Comparison of ENCODE assay signal across 22 cellular contexts in the genomic region with DNA sequence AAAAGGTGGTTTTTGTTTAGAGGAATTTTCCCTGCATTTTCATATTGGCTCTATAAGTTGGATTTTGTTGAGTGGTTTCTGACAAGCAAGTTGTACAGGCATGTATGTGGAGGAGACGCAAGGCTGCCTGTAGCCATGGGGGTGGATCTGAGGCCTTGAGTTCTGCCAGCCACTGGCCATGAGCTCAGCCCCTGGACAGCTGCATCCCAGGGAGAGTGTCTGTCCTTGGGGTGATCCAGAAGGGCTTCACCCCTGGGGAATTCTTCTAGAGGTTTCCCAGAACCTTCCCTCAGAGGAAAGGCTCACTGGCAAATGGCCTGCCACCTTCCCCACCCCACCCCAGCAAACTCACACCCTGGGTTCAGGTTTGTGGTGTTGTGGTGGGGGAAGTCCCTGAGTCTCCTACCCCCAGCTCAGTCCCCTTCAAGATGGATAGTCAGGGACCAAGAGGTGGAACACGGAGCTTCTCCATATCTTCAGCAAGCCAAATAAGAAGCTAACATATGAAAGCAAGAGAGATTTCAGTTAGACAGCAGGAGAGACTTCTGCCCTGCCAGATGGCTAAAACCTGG. TPM values are rescaled to one million over a fixed set of nuclear protein-coding genes. Genes with fewer than 3 reads are reported as not detected.
DNase-seq lines count a peak whose midpoint lies in the region; ATAC-seq, FAIRE-seq and TF ChIP-seq lines count a peak whose summit lies in the region.
"Had no signal": no experiment of that assay in that cellular context is flagged by ENCODE, and none has a peak within 500 bp of the region (broad histone marks: within the 10 kb centered on the region; RNA-seq: fewer than 3 reads in every experiment).

No MANE protein-coding gene starts in this region.

- BruUV-seq in K562 (replicated peaks; lab: Mats Ljungman, UMichigan): no TSS peak

- no peak for TF ChIP-seq POLR2A in K562 (conservative IDR thresholded peaks at IDR 0.05)

- H3K9ac ChIP-seq in K562 (ENCODE audit: insufficient read depth in 1 of 2, low read depth in 2 of 2, low read length in 2 of 2): peak overlapping the region in 1 of 2 experiments; percentile 54; a peak in 2 of 4 replicates
- H3K9ac ChIP-seq: BLaER1 treated with 17β-estradiol and CSF1 and Interleukin-3, amounts not matched to agents 10 nM and 100 nM; GM23248 had no signal

- ATAC-seq in activated naive CD8-positive, alpha-beta T cell treated with anti-CD3 and anti-CD28 coated beads, Interleukin-2, amount 50 U/mL, for 24 hours: peak; percentile 42
- peak; percentile 33 for ATAC-seq in activated CD8-positive, alpha-beta T cell treated with anti-CD3 and anti-CD28 coated beads, Interleukin-2, amount 10 ng/mL, durations not matched to agents 7 days and 5 days
- no peak for ATAC-seq in K562
- ATAC-seq in stimulated activated effector memory CD8-positive, alpha-beta T cell treated with anti-CD3 and anti-CD28 coated beads, Interleukin-12 subunit alpha, Interleukin-12 subunit beta, amount 100 ng/mL, for 72 hours: no peak
- no peak for ATAC-seq in HG03565 (IDR thresholded peaks at IDR 0.05; ENCODE audit: unreplicated experiment)

- 19% methylated on average over 2 of the region's 2 CpGs for WGBS in K562 (ENCODE audit: insufficient coverage, low coverage, missing lambda C conversion rate)

- no peaks in the 10 kb centered on the region for H4K20me1 ChIP-seq in K562 (replicated peaks; ENCODE audit: control insufficient read depth, insufficient read depth, low read length)
- H4K20me1 ChIP-seq: BLaER1 treated with 17β-estradiol and CSF1 and Interleukin-3, amounts not matched to agents 10 nM and 100 nM had no signal

- H3K36me3 ChIP-seq in K562 (ENCODE audit: control insufficient read depth, insufficient read depth, low read length) (peaks cover 8% of the 10 kb centered on the region; the same call in 1 of the 3 replicates), SJCRH30 (no peaks in the 10 kb centered on the region)
- H3K36me3 ChIP-seq: BLaER1 treated with 17β-estradiol and CSF1 and Interleukin-3, amounts not matched to agents 10 nM and 100 nM; HAP-1 had no signal

- H3K27ac Mint-ChIP-seq in activated naive CD8-positive, alpha-beta T cell treated with anti-CD3 and anti-CD28 coated beads, Interleukin-2, amount 50 U/mL, for 24 hours: no peak overlapping the region
- no peak overlapping the region for H3K27ac Mint-ChIP-seq in activated naive CD8-positive, alpha-beta T cell treated with anti-CD3 and anti-CD28 coated beads for 36 hours
- H3K27ac Mint-ChIP-seq in activated CD8-positive, alpha-beta T cell treated with anti-CD3 and anti-CD28 coated beads, Interleukin-2, amount 10 ng/mL, durations not matched to agents 7 days and 5 days: no peak overlapping the region
- peak overlapping the region; percentile 48 for H3K27ac Mint-ChIP-seq in stimulated activated effector memory CD8-positive, alpha-beta T cell treated with anti-CD3 and anti-CD28 coated beads, Interleukin-12 subunit alpha, Interleukin-12 subunit beta, amount 100 ng/mL, for 72 hours
- H3K27ac Mint-ChIP-seq: IgD-negative memory B cell had no signal

- H2AFZ ChIP-seq in K562 (ENCODE audit: low read depth, low read length): no peak overlapping the region
- H2AFZ ChIP-seq: GM23248 had no signal

- H3K27ac ChIP-seq in K562 (ENCODE audit: extremely low read depth, low read depth, low read length) (no peak overlapping the region), SJCRH30 (no peak overlapping the region)
- H3K27ac ChIP-seq: BLaER1 treated with 17β-estradiol and CSF1 and Interleukin-3, amounts not matched to agents 10 nM and 100 nM; GM23248 had no signal

- H3K4me3 ChIP-seq in K562 (no peak overlapping the region), SJCRH30 (no peak overlapping the region)
- H3K4me3 ChIP-seq: BLaER1 treated with 17β-estradiol and CSF1 and Interleukin-3, amounts not matched to agents 10 nM and 100 nM; GM23248; HAP-1 had no signal

- peak; percentile 44 for FAIRE-seq in K562 (lab: Jason Lieb, UNC)
- FAIRE-seq: GM12891, HTR-8/SVneo had no signal

- H3K27me3 ChIP-seq in K562 (ENCODE audit: control insufficient read depth in 2 of 2, insufficient read depth in 2 of 2, low read length in 2 of 2) (no peaks in the 10 kb centered on the region), SJCRH30 (peaks cover 22% of the 10 kb centered on the region; the same call in 1 of the 2 replicates)
- H3K27me3 ChIP-seq: BLaER1 treated with 17β-estradiol and CSF1 and Interleukin-3, amounts not matched to agents 10 nM and 100 nM had no signal

- H3K36me3 Mint-ChIP-seq in activated naive CD8-positive, alpha-beta T cell treated with anti-CD3 and anti-CD28 coated beads, Interleukin-2, amount 50 U/mL, for 24 hours (ENCODE audit: low read depth): no peaks in the 10 kb centered on the region
- H3K36me3 Mint-ChIP-seq in activated naive CD8-positive, alpha-beta T cell treated with anti-CD3 and anti-CD28 coated beads for 36 hours: no peaks in the 10 kb centered on the region
- H3K36me3 Mint-ChIP-seq in activated CD8-positive, alpha-beta T cell treated with anti-CD3 and anti-CD28 coated beads, Interleukin-2, amount 10 ng/mL, durations not matched to agents 7 days and 5 days (ENCODE audit: low read depth): no peaks in the 10 kb centered on the region
- H3K36me3 Mint-ChIP-seq in stimulated activated effector memory CD8-positive, alpha-beta T cell treated with anti-CD3 and anti-CD28 coated beads, Interleukin-12 subunit alpha, Interleukin-12 subunit beta, amount 100 ng/mL, for 72 hours: no peaks in the 10 kb centered on the region
- H3K36me3 Mint-ChIP-seq: CD4-positive, CD25-positive, alpha-beta regulatory T cell; CD8-positive, alpha-beta memory T cell; IgD-negative memory B cell had no signal

- CTCF ChIA-PET in activated CD8-positive, alpha-beta T cell treated with anti-CD3 and anti-CD28 coated beads, Interleukin-2, amount 10 ng/mL, durations not matched to agents 7 days and 5 days (lab: Charles Lee): no interaction called here
- CTCF ChIA-PET in K562 (lab: Yijun Ruan, JAX; ENCODE audit: low intra/inter-chr PET ratio): no interaction called here

- no peak for TF ChIP-seq CTCF in K562 (IDR thresholded peaks at IDR 0.05 in 2 of 3, conservative IDR thresholded peaks at IDR 0.05 in 1 of 3; ENCODE audit: insufficient read depth in 2 of 3, low read depth in 1 of 3, low read length in 3 of 3)

- no peaks in the 10 kb centered on the region for H3K9me3 Mint-ChIP-seq in activated naive CD8-positive, alpha-beta T cell treated with anti-CD3 and anti-CD28 coated beads, Interleukin-2, amount 50 U/mL, for 24 hours
- no peaks in the 10 kb centered on the region for H3K9me3 Mint-ChIP-seq in activated naive CD8-positive, alpha-beta T cell treated with anti-CD3 and anti-CD28 coated beads for 36 hours
- H3K9me3 Mint-ChIP-seq in activated CD8-positive, alpha-beta T cell treated with anti-CD3 and anti-CD28 coated beads, Interleukin-2, amount 10 ng/mL, durations not matched to agents 7 days and 5 days (ENCODE audit: insufficient read depth): no peaks in the 10 kb centered on the region
- no peaks in the 10 kb centered on the region for H3K9me3 Mint-ChIP-seq in stimulated activated effector memory CD8-positive, alpha-beta T cell treated with anti-CD3 and anti-CD28 coated beads, Interleukin-12 subunit alpha, Interleukin-12 subunit beta, amount 100 ng/mL, for 72 hours
- H3K9me3 Mint-ChIP-seq: CD4-positive, CD25-positive, alpha-beta regulatory T cell; CD8-positive, alpha-beta memory T cell; IgD-negative memory B cell had no signal

- H3K4me1 ChIP-seq in K562 (replicated peaks in 1 of 2; ENCODE audit: control insufficient read depth in 2 of 2, insufficient read depth in 2 of 2, low read length in 2 of 2) (peaks cover 0 to 5% of the 10 kb centered on the region in 2 experiments; a peak in 2 of 5 replicates), SJCRH30 (no peaks in the 10 kb centered on the region)
- H3K4me1 ChIP-seq: HAP-1 had no signal

- TF ChIP-seq RAD21 in K562 (CRISPR knock-in tag; conservative IDR thresholded peaks at IDR 0.05 in 1 of 2, IDR thresholded peaks at IDR 0.05 in 1 of 2): no peak

- H3K4me1 Mint-ChIP-seq in activated naive CD8-positive, alpha-beta T cell treated with anti-CD3 and anti-CD28 coated beads, Interleukin-2, amount 50 U/mL, for 24 hours: peaks cover 2% of the 10 kb centered on the region
- H3K4me1 Mint-ChIP-seq in activated naive CD8-positive, alpha-beta T cell treated with anti-CD3 and anti-CD28 coated beads for 36 hours: peaks cover 9% of the 10 kb centered on the region
- peaks cover 16% of the 10 kb centered on the region for H3K4me1 Mint-ChIP-seq in activated CD8-positive, alpha-beta T cell treated with anti-CD3 and anti-CD28 coated beads, Interleukin-2, amount 10 ng/mL, durations not matched to agents 7 days and 5 days (ENCODE audit: low read depth)
- peaks cover 16% of the 10 kb centered on the region for H3K4me1 Mint-ChIP-seq in stimulated activated effector memory CD8-positive, alpha-beta T cell treated with anti-CD3 and anti-CD28 coated beads, Interleukin-12 subunit alpha, Interleukin-12 subunit beta, amount 100 ng/mL, for 72 hours

- H3K9me3 ChIP-seq in K562 (replicated peaks; ENCODE audit: control insufficient read depth, insufficient read depth, low read depth, low read length) (no peaks in the 10 kb centered on the region), SJCRH30 (replicated peaks) (no peaks in the 10 kb centered on the region)
- H3K9me3 ChIP-seq: BLaER1 treated with 17β-estradiol and CSF1 and Interleukin-3, amounts not matched to agents 10 nM and 100 nM; HAP-1 had no signal

- H3K4me2 ChIP-seq in K562 (ENCODE audit: insufficient read depth, low read length): no peak overlapping the region
- H3K4me2 ChIP-seq: BLaER1 treated with 17β-estradiol and CSF1 and Interleukin-3, amounts not matched to agents 10 nM and 100 nM had no signal

- H3K9me1 ChIP-seq in K562 (ENCODE audit: control insufficient read depth, insufficient read depth, low read length): no peaks in the 10 kb centered on the region

- no peaks in the 10 kb centered on the region for H3K79me2 ChIP-seq in K562 (ENCODE audit: control insufficient read depth, insufficient read depth, low read length)

- in situ Hi-C loops in K562 (cut with MboI): no loop called here

- DNase-seq in activated naive CD8-positive, alpha-beta T cell treated with anti-CD3 and anti-CD28 coated beads, Interleukin-2, amount 50 U/mL, for 24 hours: no peak
- DNase-seq in activated naive CD8-positive, alpha-beta T cell treated with anti-CD3 and anti-CD28 coated beads for 36 hours: no peak
- no peak for DNase-seq in activated CD8-positive, alpha-beta T cell treated with anti-CD3 and anti-CD28 coated beads, Interleukin-2, amount 10 ng/mL, durations not matched to agents 7 days and 5 days
- DNase-seq in K562 (ENCODE audit: extremely low read depth in 1 of 4, low spot score in 3 of 4) (no peak), SJCRH30 (no peak), activated T-cell treated with anti-CD3 and anti-CD28 coated beads for 4 hours (no peak)
- no peak for DNase-seq in stimulated activated effector memory CD8-positive, alpha-beta T cell treated with anti-CD3 and anti-CD28 coated beads, Interleukin-12 subunit alpha, Interleukin-12 subunit beta, amount 100 ng/mL, for 72 hours (ENCODE audit: low spot score in 2 of 2)
- DNase-seq: 8988T; CD4-positive, CD25-positive, alpha-beta regulatory T cell; CD8-positive, alpha-beta memory T cell; COR-L47; DMS 273 treated with DMSO at 0.1 percent for 48 hours; DMS53; DND-41; EL; GM23248 had no signal

- intact Hi-C loops in K562 (cut with micrococcal nuclease): no loop called here

- no peaks in the 10 kb centered on the region for H3K27me3 Mint-ChIP-seq in activated naive CD8-positive, alpha-beta T cell treated with anti-CD3 and anti-CD28 coated beads, Interleukin-2, amount 50 U/mL, for 24 hours
- no peaks in the 10 kb centered on the region for H3K27me3 Mint-ChIP-seq in activated naive CD8-positive, alpha-beta T cell treated with anti-CD3 and anti-CD28 coated beads for 36 hours
- H3K27me3 Mint-ChIP-seq in activated CD8-positive, alpha-beta T cell treated with anti-CD3 and anti-CD28 coated beads, Interleukin-2, amount 10 ng/mL, durations not matched to agents 7 days and 5 days (ENCODE audit: low read depth): peaks cover 3% of the 10 kb centered on the region
- H3K27me3 Mint-ChIP-seq: CD8-positive, alpha-beta memory T cell; IgD-negative memory B cell had no signal

- TF ChIP-seq EP300 in K562 (IDR thresholded peaks at IDR 0.05; ENCODE audit: low read length): no peak

- POLR2A ChIA-PET in activated CD8-positive, alpha-beta T cell treated with anti-CD3 and anti-CD28 coated beads, Interleukin-2, amount 10 ng/mL, durations not matched to agents 7 days and 5 days (lab: Charles Lee): interaction anchor here (0.9 kb wide), 1 partner anchor 57 kb away, joined by 3 read pairs; no protein-coding TSS in a partner anchor
- POLR2A ChIA-PET in K562 (lab: Yijun Ruan, JAX): interaction anchor here (1.4 to 1.6 kb wide), 2 partner anchors 9 to 10 kb away, joined by 3 to 11 read pairs; no protein-coding TSS in a partner anchor

- H3K4me3 Mint-ChIP-seq in activated naive CD8-positive, alpha-beta T cell treated with anti-CD3 and anti-CD28 coated beads, Interleukin-2, amount 50 U/mL, for 24 hours: no peak overlapping the region
- H3K4me3 Mint-ChIP-seq in activated naive CD8-positive, alpha-beta T cell treated with anti-CD3 and anti-CD28 coated beads for 36 hours: no peak overlapping the region
- no peak overlapping the region for H3K4me3 Mint-ChIP-seq in activated CD8-positive, alpha-beta T cell treated with anti-CD3 and anti-CD28 coated beads, Interleukin-2, amount 10 ng/mL, durations not matched to agents 7 days and 5 days
- H3K4me3 Mint-ChIP-seq in stimulated activated effector memory CD8-positive, alpha-beta T cell treated with anti-CD3 and anti-CD28 coated beads, Interleukin-12 subunit alpha, Interleukin-12 subunit beta, amount 100 ng/mL, for 72 hours: no peak overlapping the region
- H3K4me3 Mint-ChIP-seq: CD4-positive, CD25-positive, alpha-beta regulatory T cell; CD8-positive, alpha-beta memory T cell; IgD-negative memory B cell had no signal

RNA-seq across cellular contexts. Expression of a gene that starts 11.6 kb away (rescaled TPM):
- total RNA-seq in activated naive CD8-positive, alpha-beta T cell treated with anti-CD3 and anti-CD28 coated beads for 36 hours: 10 to 100 TPM; 15.9 TPM
- total RNA-seq in activated CD8-positive, alpha-beta T cell treated with anti-CD3 and anti-CD28 coated beads, Interleukin-2, amount 10 ng/mL, durations not matched to agents 7 days and 5 days: 10 to 100 TPM; 22.2 to 24.5 TPM
- 83.7 and 101 TPM in 2 replicates for total RNA-seq in K562 (2011; cell fraction: chromatin; rRNA removed; ENCODE audit: low replicate concordance)
- total RNA-seq in K562 (2011; cell fraction: nucleolus; rRNA removed): 37.2 and 38.4 TPM in 2 replicates
- 54.0 and 63.1 TPM in 2 replicates for total RNA-seq in K562 (2011; cell fraction: nucleoplasm; rRNA removed)
- 14.8 and 17.9 TPM in 2 replicates for total RNA-seq in K562 (2014; rRNA removed)
- 9.7 and 10.6 TPM in 2 replicates for total RNA-seq in K562 (2014; rRNA removed; fragmentation: Illumina TruSeq; extraction: Trizol)
- 13.8 and 14.1 TPM in 2 replicates for total RNA-seq in K562 (2015; rRNA removed; fragmentation: Illumina TruSeq; extraction: Trizol)
- total RNA-seq in K562 (2021): 33.2 and 36.2 TPM in 2 replicates
- 11.6 and 15.4 TPM in 2 replicates for polyA plus RNA-seq in K562 (2011; rRNA removed)
- polyA plus RNA-seq in K562 (2011; cell fraction: cytosol; rRNA removed): 9.9 and 14.8 TPM in 2 replicates
- polyA plus RNA-seq in K562 (2011; cell fraction: nucleus; rRNA removed): 42.8 and 74.6 TPM in 2 replicates
- polyA plus RNA-seq in K562 (2012): 15.9 and 17.9 TPM in 2 replicates
- 14.8 and 16.0 TPM in 2 replicates for polyA plus RNA-seq in K562 (2014; fragmentation: Illumina TruSeq; extraction: Trizol)
- polyA plus RNA-seq in K562 (2014; fragmentation: Nextera tagmentation; extraction: Ambion mirVana): 1 to 10 TPM; 5.1 to 6.6 TPM
- 13.6 and 15.9 TPM in 2 replicates for polyA plus RNA-seq in K562 (2014; rRNA removed)
- 10.1 and 11.5 TPM in 2 replicates for polyA minus RNA-seq in K562 (2011; rRNA and poly(A)+ RNA removed)
- 15.5 and 25.2 TPM in 2 replicates for polyA minus RNA-seq in K562 (2011; cell fraction: cytosol; rRNA and poly(A)+ RNA removed)
- 17.2 and 19.1 TPM in 2 replicates for polyA minus RNA-seq in K562 (2011; cell fraction: nucleus; rRNA and poly(A)+ RNA removed)
- total RNA-seq in SJCRH30 (2014; rRNA removed; shearing (Covaris generic)): 2.4 and 2.5 TPM in 2 replicates

Comparison
In these comparisons a context has a peak if more than half of its experiments do, and no peak if none do; other contexts are left out.
1. ATAC-seq: peak in activated naive CD8-positive, alpha-beta T cell treated with anti-CD3 and anti-CD28 coated beads, Interleukin-2, amount 50 U/mL, for 24 hours (single experiment) and activated CD8-positive, alpha-beta T cell treated with anti-CD3 and anti-CD28 coated beads, Interleukin-2, amount 10 ng/mL, durations not matched to agents 7 days and 5 days (single experiment); none in K562 (single experiment), stimulated activated effector memory CD8-positive, alpha-beta T cell treated with anti-CD3 and anti-CD28 coated beads, Interleukin-12 subunit alpha, Interleukin-12 subunit beta, amount 100 ng/mL, for 72 hours (single experiment) and HG03565 (single experiment).